Comparison of ENCODE assay signal across 8 cellular contexts in the genomic region with DNA sequence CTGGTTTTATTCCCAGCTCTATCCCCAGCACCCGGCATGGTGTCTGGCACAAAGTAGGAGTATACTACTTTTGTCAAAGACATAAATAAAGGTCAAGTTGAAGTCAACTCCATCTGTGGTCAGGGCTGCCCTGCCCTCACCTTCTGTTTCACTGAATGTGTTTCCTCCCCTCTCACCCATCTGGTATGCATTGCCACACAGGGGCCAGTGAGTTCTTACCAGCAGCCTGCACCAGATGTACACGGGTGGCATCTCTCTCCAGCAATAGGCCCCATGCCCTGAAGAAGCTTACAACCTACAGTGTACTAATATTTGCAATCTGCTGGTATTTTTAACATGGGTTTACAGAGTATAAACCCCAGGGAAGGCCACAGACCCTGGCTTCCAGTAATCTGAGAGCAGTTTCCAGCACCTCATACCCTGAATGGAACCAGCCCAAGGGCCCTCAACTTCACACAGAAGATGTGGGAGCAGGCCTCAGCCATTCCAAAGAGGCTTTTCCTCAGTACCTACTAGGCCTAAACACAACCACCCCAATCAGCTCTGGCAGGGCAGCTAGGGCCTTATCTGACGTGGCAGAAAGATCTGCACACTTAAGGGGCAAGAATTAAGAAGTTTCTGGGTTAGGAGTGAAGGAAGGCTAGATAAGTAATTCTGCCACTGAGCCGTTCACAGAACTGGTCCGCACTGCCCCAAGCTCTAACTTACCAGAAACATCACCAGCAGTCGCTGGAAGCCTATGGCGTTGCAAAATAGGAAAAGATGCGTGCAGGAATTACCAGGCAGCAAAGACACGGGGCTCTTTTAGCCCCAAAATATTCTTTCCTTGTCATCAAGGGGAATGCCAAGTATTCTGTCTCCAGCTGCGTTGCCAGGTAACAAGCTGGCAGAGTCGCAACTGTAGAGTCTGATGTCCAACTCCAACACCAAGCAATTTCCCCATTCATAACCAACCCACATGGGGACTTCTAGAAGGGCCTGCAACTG. TPM values are rescaled to one million over a fixed set of nuclear protein-coding genes. Genes with fewer than 3 reads are reported as not detected.
DNase-seq lines count a peak whose midpoint lies in the region; ATAC-seq and TF ChIP-seq lines count a peak whose summit lies in the region.

No MANE protein-coding gene starts in this region.

- H3K4me3 Mint-ChIP-seq in CD8-positive, alpha-beta memory T cell = peak overlapping the region; percentile 87 to 98 (median 89)
- H3K4me3 Mint-ChIP-seq in activated naive CD8-positive, alpha-beta T cell treated with anti-CD3 and anti-CD28 coated beads for 36 hours = peak overlapping the region; percentile 94
- H3K4me3 Mint-ChIP-seq in stimulated activated effector memory CD8-positive, alpha-beta T cell treated with anti-CD3 and anti-CD28 coated beads, Interleukin-12 subunit alpha, Interleukin-12 subunit beta, amount 100 ng/mL, for 72 hours = peak overlapping the region; percentile 77

- no peaks in the 10 kb centered on the region for H3K36me3 ChIP-seq in CD8-positive, alpha-beta memory T cell (ENCODE audit: insufficient read depth, low read length)
- H3K36me3 ChIP-seq in iPS-20b (ENCODE audit: insufficient read depth, low read depth, low read length) (no peaks in the 10 kb centered on the region), adrenal gland (replicated peaks in 1 of 2) (no peaks in the 10 kb centered on the region), mesendoderm (ENCODE audit: control insufficient read depth, insufficient read depth, low read length) (no peaks in the 10 kb centered on the region)

- POLR2A ChIA-PET in CD8-positive, alpha-beta memory T cell (lab: Charles Lee) = interaction anchor here (0.8 to 1.1 kb wide), 2 partner anchors 17 to 288 kb away, joined by 3 read pairs; a partner anchor contains a TSS

- ATAC-seq in stimulated activated effector memory CD8-positive, alpha-beta T cell treated with anti-CD3 and anti-CD28 coated beads, Interleukin-12 subunit alpha, Interleukin-12 subunit beta, amount 100 ng/mL, for 72 hours = no peak

- H3K9me3 Mint-ChIP-seq in CD8-positive, alpha-beta memory T cell = no peaks in the 10 kb centered on the region
- peaks cover 5% of the 10 kb centered on the region for H3K9me3 Mint-ChIP-seq in activated naive CD8-positive, alpha-beta T cell treated with anti-CD3 and anti-CD28 coated beads for 36 hours
- no peaks in the 10 kb centered on the region for H3K9me3 Mint-ChIP-seq in stimulated activated effector memory CD8-positive, alpha-beta T cell treated with anti-CD3 and anti-CD28 coated beads, Interleukin-12 subunit alpha, Interleukin-12 subunit beta, amount 100 ng/mL, for 72 hours

- H3K36me3 Mint-ChIP-seq in CD8-positive, alpha-beta memory T cell = peaks cover 0 to 5% (median 0%) of the 10 kb centered on the region in 3 donors
- peaks cover 23% of the 10 kb centered on the region for H3K36me3 Mint-ChIP-seq in activated naive CD8-positive, alpha-beta T cell treated with anti-CD3 and anti-CD28 coated beads for 36 hours
- peaks cover 12% of the 10 kb centered on the region for H3K36me3 Mint-ChIP-seq in stimulated activated effector memory CD8-positive, alpha-beta T cell treated with anti-CD3 and anti-CD28 coated beads, Interleukin-12 subunit alpha, Interleukin-12 subunit beta, amount 100 ng/mL, for 72 hours

- WGBS in adrenal gland, 4 donors = 74 to 88% (median 85%) methylated on average over 11 of the region's 11 CpGs
- WGBS in mesendoderm (ENCODE audit: extremely low coverage, insufficient coverage, low lambda C conversion rate) = no CpG with 5 or more reads among the region's 11 CpGs

- H3K4me3 ChIP-seq in CD8-positive, alpha-beta memory T cell (ENCODE audit: low read length) = peak overlapping the region; percentile 52
- H3K4me3 ChIP-seq in iPS-20b (ENCODE audit: low read length) = peak overlapping the region; percentile 75; the same call in 1 of the 2 replicates
- no peak overlapping the region for H3K4me3 ChIP-seq in adrenal gland
- no peak overlapping the region for H3K4me3 ChIP-seq in mesendoderm (ENCODE audit: low read length)

- peak overlapping the region; percentile 63 for H3K27ac ChIP-seq in CD8-positive, alpha-beta memory T cell (ENCODE audit: low read depth, low read length)
- no peak overlapping the region for H3K27ac ChIP-seq in iPS-20b (ENCODE audit: low read length)
- no peak overlapping the region for H3K27ac ChIP-seq in adrenal gland
- no peak overlapping the region for H3K27ac ChIP-seq in mesendoderm (ENCODE audit: low read depth, low read length)

- H3K9ac ChIP-seq in iPS-20b (ENCODE audit: low read depth, low read length) = no peak overlapping the region
- H3K9ac ChIP-seq in mesendoderm (ENCODE audit: low read length) = no peak overlapping the region

- H2AK5ac ChIP-seq in mesendoderm (ENCODE audit: low read length) = no peak overlapping the region

- no peak overlapping the region for H2BK15ac ChIP-seq in mesendoderm (replicated peaks; ENCODE audit: low read depth)

- H3K18ac ChIP-seq in mesendoderm (ENCODE audit: low read length) = no peak overlapping the region

- TF ChIP-seq POLR2A in adrenal gland (IDR thresholded peaks at IDR 0.05) = no peak

- H3K27me3 ChIP-seq in CD8-positive, alpha-beta memory T cell (ENCODE audit: insufficient read depth, low read length, poor library complexity, severe bottlenecking) = no peaks in the 10 kb centered on the region
- H3K27me3 ChIP-seq in iPS-20b (ENCODE audit: insufficient read depth, low read length) (peaks cover 25% of the 10 kb centered on the region), adrenal gland (no peaks in the 10 kb centered on the region), mesendoderm (ENCODE audit: insufficient read depth, low read length, poor library complexity) (peaks cover 2% of the 10 kb centered on the region)

- H3K79me1 ChIP-seq in mesendoderm (ENCODE audit: low read length) = peaks cover 4% of the 10 kb centered on the region

- H4K5ac ChIP-seq in mesendoderm (ENCODE audit: low read length) = no peak overlapping the region

- H3K4me1 ChIP-seq in CD8-positive, alpha-beta memory T cell (ENCODE audit: insufficient read depth, low read length) = peaks cover 62% of the 10 kb centered on the region
- H3K4me1 ChIP-seq in iPS-20b (ENCODE audit: insufficient read depth, low read length) (peaks cover 4% of the 10 kb centered on the region), adrenal gland (replicated peaks in 1 of 2) (peaks cover 0 to 26% of the 10 kb centered on the region in 2 donors), mesendoderm (ENCODE audit: control insufficient read depth, low read depth, low read length) (peaks cover 2% of the 10 kb centered on the region)

- H3K56ac ChIP-seq in mesendoderm (ENCODE audit: low read length) = no peak overlapping the region

- H2BK5ac ChIP-seq in mesendoderm (ENCODE audit: low read length) = no peak overlapping the region

- no peak for TF ChIP-seq CTCF in adrenal gland (IDR thresholded peaks at IDR 0.05)

- no peaks in the 10 kb centered on the region for H3K27me3 Mint-ChIP-seq in CD8-positive, alpha-beta memory T cell
- H3K27me3 Mint-ChIP-seq in activated naive CD8-positive, alpha-beta T cell treated with anti-CD3 and anti-CD28 coated beads for 36 hours = no peaks in the 10 kb centered on the region

- no peak overlapping the region for H4K8ac ChIP-seq in mesendoderm (ENCODE audit: low read depth, low read length)

- CTCF ChIA-PET in CD8-positive, alpha-beta memory T cell (lab: Charles Lee) = interaction anchor here (0.9 to 2.8 kb wide), 8 partner anchors 10 to 121 kb away, joined by 3 to 11 read pairs (median 4); a partner anchor contains a TSS

- no peak overlapping the region for H3K23ac ChIP-seq in mesendoderm (ENCODE audit: low read length)

- no peaks in the 10 kb centered on the region for H3K79me2 ChIP-seq in mesendoderm (ENCODE audit: control insufficient read depth, insufficient read depth, low read length)

- H3K4me2 ChIP-seq in mesendoderm (ENCODE audit: low read length) = no peak overlapping the region

- intact Hi-C loops in adrenal gland (cut with DNase I) = no loop called here

- H2BK120ac ChIP-seq in mesendoderm (ENCODE audit: low read depth, low read length) = no peak overlapping the region

- peak overlapping the region; percentile 96 to 100 (median 99) for H3K27ac Mint-ChIP-seq in CD8-positive, alpha-beta memory T cell
- H3K27ac Mint-ChIP-seq in activated naive CD8-positive, alpha-beta T cell treated with anti-CD3 and anti-CD28 coated beads for 36 hours = peak overlapping the region; percentile 93
- peak overlapping the region; percentile 86 for H3K27ac Mint-ChIP-seq in stimulated activated effector memory CD8-positive, alpha-beta T cell treated with anti-CD3 and anti-CD28 coated beads, Interleukin-12 subunit alpha, Interleukin-12 subunit beta, amount 100 ng/mL, for 72 hours

- peaks cover 64 to 78% (median 74%) of the 10 kb centered on the region in 3 donors for H3K4me1 Mint-ChIP-seq in CD8-positive, alpha-beta memory T cell
- peaks cover 65% of the 10 kb centered on the region for H3K4me1 Mint-ChIP-seq in activated naive CD8-positive, alpha-beta T cell treated with anti-CD3 and anti-CD28 coated beads for 36 hours
- H3K4me1 Mint-ChIP-seq in stimulated activated effector memory CD8-positive, alpha-beta T cell treated with anti-CD3 and anti-CD28 coated beads, Interleukin-12 subunit alpha, Interleukin-12 subunit beta, amount 100 ng/mL, for 72 hours = peaks cover 70% of the 10 kb centered on the region

- DNase-seq in CD8-positive, alpha-beta memory T cell = no peak
- DNase-seq in HT1080 (ENCODE audit: low read depth) (peak; percentile 10), adrenal gland (no peak), mesendoderm (no peak)
- no peak for DNase-seq in activated naive CD8-positive, alpha-beta T cell treated with anti-CD3 and anti-CD28 coated beads for 36 hours
- no peak for DNase-seq in stimulated activated effector memory CD8-positive, alpha-beta T cell treated with anti-CD3 and anti-CD28 coated beads, Interleukin-12 subunit alpha, Interleukin-12 subunit beta, amount 100 ng/mL, for 72 hours (ENCODE audit: low spot score in 2 of 2)
- no peak for DNase-seq in activated CD4-positive, alpha-beta T cell treated with anti-CD3 and anti-CD28 coated beads, Interleukin-2, amount 50 U/mL, for 4 hours

- no peaks in the 10 kb centered on the region for H3K9me3 ChIP-seq in CD8-positive, alpha-beta memory T cell (ENCODE audit: low read length)
- H3K9me3 ChIP-seq in iPS-20b (ENCODE audit: insufficient read depth, low read depth, low read length) (no peaks in the 10 kb centered on the region), adrenal gland (replicated peaks in 1 of 3) (no peaks in the 10 kb centered on the region)

- H3K4ac ChIP-seq in mesendoderm (ENCODE audit: low read depth, low read length) = no peak overlapping the region

RNA-seq across cellular contexts. Expression of a gene that starts 2.1 kb away (rescaled TPM):
- total RNA-seq in CD8-positive, alpha-beta memory T cell = 10 to 100 TPM; 72.8 to 73.8 TPM
- 148 TPM for polyA plus RNA-seq in CD8-positive, alpha-beta memory T cell
- total RNA-seq in HT1080 (2014; rRNA removed; shearing (Covaris generic)) = 6.9 and 7.7 TPM in 2 replicates
- polyA plus RNA-seq in HT1080 (2015; cell fraction: cytosol; rRNA removed) = 17.1 and 20.1 TPM in 2 replicates
- polyA plus RNA-seq in HT1080 (2015; cell fraction: nucleus; rRNA removed) = 10.0 and 11.4 TPM in 2 replicates
- 100 to 1,000 TPM; 148 to 157 TPM for total RNA-seq in activated naive CD8-positive, alpha-beta T cell treated with anti-CD3 and anti-CD28 coated beads for 36 hours
- total RNA-seq in adrenal gland = 10 to 100 TPM; 15.8 to 26.1 (median 20.5) TPM
- 10 to 100 TPM; 10.3 to 16.6 (median 13.5) TPM for polyA plus RNA-seq in adrenal gland
- polyA plus RNA-seq in mesendoderm (2013, experiment 1 of 2) = 18.1 TPM
- polyA plus RNA-seq in mesendoderm (2013, experiment 2 of 2) = 18.5 TPM

Comparison
In these comparisons a context has a peak if more than half of its experiments do, and no peak if none do; other contexts are left out.
1. H3K4me3 ChIP-seq: peak in CD8-positive, alpha-beta memory T cell (single experiment) and iPS-20b (single experiment); none in adrenal gland (0 of 4) and mesendoderm (single experiment).
2. Peak in every context shown above with its lines, with median percentiles within 50 percentile points of each other: H3K27ac Mint-ChIP-seq and H3K4me3 Mint-ChIP-seq.